ENCODE assay signal across 12 cellular contexts in genomic region chr2:100767224-100767653, GRCh38. TPM values are rescaled to one million over a fixed set of nuclear protein-coding genes. Genes with fewer than 3 reads are reported as not detected.
A peak's percentile ranks its signal among the peaks of the same experiment; 100 is the strongest.
DNase-seq lines count a peak whose midpoint lies in the region; ATAC-seq and TF ChIP-seq lines count a peak whose summit lies in the region.
"Had no signal": no experiment of that assay in that cellular context is flagged by ENCODE, and none has a peak within 500 bp of the region (broad histone marks: within the 10 kb centered on the region; RNA-seq: fewer than 3 reads in every experiment).

No MANE protein-coding gene starts in this region.

- TF ChIP-seq CTCF in fibroblast of villous mesenchyme (IDR thresholded peaks at IDR 0.05; ENCODE audit: insufficient read depth, low read depth, low read length) = no peak

- no peak overlapping the region for H3K4me3 ChIP-seq in fibroblast of villous mesenchyme (ENCODE audit: low read depth, low read length)
- H3K4me3 ChIP-seq: hepatocyte, lower lobe of right lung had no signal

- DNase-seq in HS-5 (ENCODE audit: low read depth) = peak; percentile 100
- peak; percentile 64 for DNase-seq in amniotic epithelial cell (ENCODE audit: low read depth)
- DNase-seq in fibroblast of villous mesenchyme (ENCODE audit: low read depth) = peak; percentile 80
- no peak for DNase-seq in 8988T
- DNase-seq in activated CD8-positive, alpha-beta memory T cell treated with anti-CD3 and anti-CD28 coated beads for 24 hours = no peak
- no peak for DNase-seq in KG1 (lab: John Stamatoyannopoulos, UW)
- DNase-seq: DMS79 treated with DMSO at 0.1 percent for 48 hours, lower lobe of right lung, NCI-H1092 treated with DMSO at 0.1 percent for 48 hours, NCI-H524 had no signal

- no peak for ATAC-seq in HG03442 (IDR thresholded peaks at IDR 0.05; ENCODE audit: unreplicated experiment)
- ATAC-seq: lower lobe of right lung had no signal

RNA-seq across cellular contexts. Expression of gene NPAS2, which starts 52.7 kb away (rescaled TPM):
- 13.9 and 17.3 TPM in 2 replicates for total RNA-seq in fibroblast of villous mesenchyme

Comparison
In these comparisons a context has a peak if more than half of its experiments do, and no peak if none do; other contexts are left out.
1. DNase-seq: peak in HS-5 (single experiment), amniotic epithelial cell (single experiment) and fibroblast of villous mesenchyme (single experiment); none in 8988T (single experiment), activated CD8-positive, alpha-beta memory T cell treated with anti-CD3 and anti-CD28 coated beads for 24 hours (single experiment) and KG1 (single experiment).